Comparison of ENCODE assay signal across 14 cellular contexts in the genomic region with DNA sequence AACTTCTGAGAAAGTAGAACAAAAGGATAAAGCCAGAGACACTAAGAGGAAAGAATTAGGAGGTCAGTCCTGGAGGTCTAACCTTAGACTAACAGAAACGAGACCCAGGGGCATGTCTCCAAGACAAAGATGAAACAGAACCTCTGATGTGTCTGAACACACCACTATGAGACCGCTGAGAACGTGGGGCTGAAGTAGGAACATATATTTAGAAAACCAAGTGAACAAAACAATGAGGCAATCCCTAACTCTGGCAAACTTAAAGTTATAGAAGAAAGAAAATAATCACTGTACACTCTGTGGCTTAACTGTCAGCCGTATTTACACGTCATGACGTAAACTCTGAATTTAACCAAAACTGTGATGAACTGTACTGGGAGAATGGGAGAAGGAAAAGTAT. TPM values are rescaled to one million over a fixed set of nuclear protein-coding genes. Genes with fewer than 3 reads are reported as not detected.
DNase-seq lines count a peak whose midpoint lies in the region; ATAC-seq, FAIRE-seq and TF ChIP-seq lines count a peak whose summit lies in the region.
"Had no signal": no experiment of that assay in that cellular context is flagged by ENCODE, and none has a peak within 500 bp of the region (broad histone marks: within the 10 kb centered on the region; RNA-seq: fewer than 3 reads in every experiment).

No MANE protein-coding gene starts in this region.

- DNase-seq in T-helper 2 cell treated with Interferon-gamma antibody and Interleukin-4, amounts not matched to agents 5 μg/mL and 100 μg/mL, for 36 hours (ENCODE audit: low spot score): no peak
- no peak for DNase-seq in T-helper 2 cell
- peak; percentile 80 for DNase-seq in choroid plexus epithelial cell (ENCODE audit: low read depth)
- DNase-seq in left lung: no peak
- no peak for DNase-seq in substantia nigra (lab: John Stamatoyannopoulos, UW)
- DNase-seq in SIG-M5 treated with dmso at 0.1 percent for 504 hours (lab: John Stamatoyannopoulos, UW; ENCODE audit: unreplicated experiment): no peak
- no peak for DNase-seq in small intestine
- no peak for DNase-seq in NCI-H2196 treated with DMSO at 0.1 percent for 48 hours (lab: John Stamatoyannopoulos, UW; ENCODE audit: unreplicated experiment)
- DNase-seq: activated CD4-positive, alpha-beta T cell treated with anti-CD3 and anti-CD28 coated beads for 1 hour; DMS53; KG1; SHP77 had no signal

- H3K9me3 ChIP-seq in left lung: no peaks in the 10 kb centered on the region
- H3K9me3 ChIP-seq in small intestine (ENCODE audit: control insufficient read depth, low read depth): no peaks in the 10 kb centered on the region

- H3K9me3 Mint-ChIP-seq in T-helper 2 cell treated with Interferon-gamma antibody and Interleukin-4, amounts not matched to agents 5 μg/mL and 100 μg/mL, for 36 hours: no peaks in the 10 kb centered on the region

- FAIRE-seq in small intestine (lab: Jason Lieb, UNC): no peak
- FAIRE-seq: A204.1 had no signal

- H3K4me1 ChIP-seq in left lung: peaks cover 53 to 67% of the 10 kb centered on the region in 2 donors
- peaks cover 0 to 19% of the 10 kb centered on the region in 2 donors for H3K4me1 ChIP-seq in small intestine (ENCODE audit: control insufficient read depth in 2 of 2, insufficient read depth in 1 of 2, low read depth in 1 of 2, low read length in 1 of 2)

- peaks cover 32% of the 10 kb centered on the region for H3K4me1 Mint-ChIP-seq in T-helper 2 cell treated with Interferon-gamma antibody and Interleukin-4, amounts not matched to agents 5 μg/mL and 100 μg/mL, for 36 hours (ENCODE audit: low read depth)

- ATAC-seq in left lung: no peak

- TF ChIP-seq CTCF in choroid plexus epithelial cell (conservative IDR thresholded peaks at IDR 0.05; ENCODE audit: low read depth, low read length) (no peak), left lung (IDR thresholded peaks at IDR 0.05) (no peak)

- H3K27me3 ChIP-seq in left lung (no peaks in the 10 kb centered on the region), small intestine (ENCODE audit: control insufficient read depth in 2 of 2, insufficient read depth in 2 of 2, low read length in 2 of 2) (no peaks in the 10 kb centered on the region)

- H3K36me3 Mint-ChIP-seq in T-helper 2 cell treated with Interferon-gamma antibody and Interleukin-4, amounts not matched to agents 5 μg/mL and 100 μg/mL, for 36 hours (ENCODE audit: low read depth): peaks cover 34% of the 10 kb centered on the region

- no peak overlapping the region for H3K4me3 ChIP-seq in choroid plexus epithelial cell (ENCODE audit: low read depth, low read length)
- no peak overlapping the region for H3K4me3 ChIP-seq in left lung
- no peak overlapping the region for H3K4me3 ChIP-seq in small intestine (ENCODE audit: low read depth in 1 of 2, low read length in 2 of 2)

- no peaks in the 10 kb centered on the region for H3K27me3 Mint-ChIP-seq in T-helper 2 cell treated with Interferon-gamma antibody and Interleukin-4, amounts not matched to agents 5 μg/mL and 100 μg/mL, for 36 hours (ENCODE audit: low read depth)
- H3K27me3 Mint-ChIP-seq: activated naive CD8-positive, alpha-beta T cell had no signal

- no peak overlapping the region for H3K4me3 Mint-ChIP-seq in T-helper 2 cell treated with Interferon-gamma antibody and Interleukin-4, amounts not matched to agents 5 μg/mL and 100 μg/mL, for 36 hours
- H3K4me3 Mint-ChIP-seq: activated naive CD8-positive, alpha-beta T cell had no signal

- WGBS in small intestine, 3 donors: 67 to 89% (median 82%) methylated on average over 6 of the region's 6 CpGs

- H3K27ac Mint-ChIP-seq in T-helper 2 cell treated with Interferon-gamma antibody and Interleukin-4, amounts not matched to agents 5 μg/mL and 100 μg/mL, for 36 hours: peak overlapping the region; percentile 45
- H3K27ac Mint-ChIP-seq: activated naive CD8-positive, alpha-beta T cell had no signal

- H3K36me3 ChIP-seq in left lung: peaks cover 0 to 57% of the 10 kb centered on the region in 2 donors
- peaks cover 12 to 18% of the 10 kb centered on the region in 2 donors for H3K36me3 ChIP-seq in small intestine (ENCODE audit: control insufficient read depth in 2 of 2, insufficient read depth in 2 of 2, low read length in 2 of 2)

- H3K27ac ChIP-seq in left lung (peak overlapping the region; percentile 38 to 94), substantia nigra (ENCODE audit: low read depth, low read length, poor library complexity, severe bottlenecking) (peak overlapping the region; percentile 88), small intestine (ENCODE audit: low read depth in 1 of 2, low read length in 1 of 2) (peak overlapping the region in 1 of 2 donors; percentile 65)

- intact Hi-C loops in left lung (cut with DNase I): no loop called here

RNA-seq across cellular contexts. Expression of a gene that starts 17.9 kb away (rescaled TPM):
- 10 to 100 TPM; 58.3 to 68.2 TPM for total RNA-seq in left lung
- 10 to 100 TPM; 14.3 to 28.4 (median 17.0) TPM for polyA plus RNA-seq in small intestine

RNA-seq across cellular contexts. Expression of a gene that starts 18.2 kb away (rescaled TPM):
- total RNA-seq in left lung: 10 to 100 TPM; 41.4 to 42.5 TPM
- 10 to 100 TPM; 13.0 to 13.5 (median 13.2) TPM for polyA plus RNA-seq in small intestine
